Comparison of ENCODE assay signal across 27 cellular contexts in the genomic region with DNA sequence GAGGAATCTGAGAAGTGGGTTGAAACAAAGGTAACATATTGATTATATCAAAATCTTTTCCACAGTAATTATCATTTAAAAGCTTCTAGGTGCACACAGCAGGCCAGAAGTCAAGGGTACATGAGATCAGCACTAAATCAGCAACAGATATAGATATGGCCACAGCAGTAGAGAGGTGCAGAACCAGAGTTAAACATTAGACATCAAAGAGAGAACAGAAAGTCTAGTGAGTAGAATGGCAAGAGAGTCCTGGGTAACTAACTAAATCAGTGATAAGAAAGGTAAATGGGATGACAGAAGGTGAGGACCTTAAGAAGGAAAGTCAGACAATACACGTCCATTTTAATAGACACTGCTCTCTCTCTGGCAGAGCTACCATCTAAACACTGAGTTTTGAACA.
DNase-seq lines count a peak whose midpoint lies in the region; ATAC-seq and TF ChIP-seq lines count a peak whose summit lies in the region.
"Had no signal": no experiment of that assay in that cellular context is flagged by ENCODE, and none has a peak within 500 bp of the region (broad histone marks: within the 10 kb centered on the region; RNA-seq: fewer than 3 reads in every experiment).

No MANE protein-coding gene starts in this region.

- no peak overlapping the region for H3K4me2 ChIP-seq in IMR-90 (ENCODE audit: low read depth, low read length)
- H3K4me2 ChIP-seq: A549, GM23338 had no signal

- no CpG with 5 or more reads among the region's 1 CpG for WGBS in IMR-90 (ENCODE audit: extremely low coverage in 2 of 2, insufficient read length in 1 of 2), 2 experiments

- H4K5ac ChIP-seq in IMR-90 (ENCODE audit: low read depth, low read length) = no peak overlapping the region

- BruUV-seq in IMR-90 (replicated peaks; lab: Mats Ljungman, UMichigan) = no TSS peak
- no TSS peak for BruUV-seq in A673 (replicated peaks; lab: Mats Ljungman, UMichigan)

- H3K36me3 ChIP-seq in IMR-90 (ENCODE audit: control insufficient read depth, insufficient read depth, low read length) (no peaks in the 10 kb centered on the region), A673 (ENCODE audit: insufficient read depth, low read length, poor library complexity, severe bottlenecking) (no peaks in the 10 kb centered on the region)
- H3K36me3 ChIP-seq: BE2C, SJSA1 had no signal

- no peak overlapping the region for H2BK20ac ChIP-seq in IMR-90 (ENCODE audit: low read depth, low read length)

- no peak overlapping the region for H2AK9ac ChIP-seq in IMR-90 (replicated peaks; ENCODE audit: low read depth, low read length, poor library complexity)

- H2AFZ ChIP-seq in IMR-90 (replicated peaks; ENCODE audit: low read length, poor library complexity) = no peak overlapping the region
- H2AFZ ChIP-seq: GM23338 had no signal

- H4K8ac ChIP-seq in IMR-90 (ENCODE audit: low read depth in 2 of 2, low read length in 2 of 2) = no peak overlapping the region

- no peak overlapping the region for H3K4me3 ChIP-seq in IMR-90 (ENCODE audit: insufficient read depth, low read depth, low read length)
- H3K4me3 ChIP-seq in A673 (ENCODE audit: low read depth, low read length, poor library complexity, severe bottlenecking) = no peak overlapping the region
- H3K4me3 ChIP-seq: A549, GM23338, SJSA1 had no signal

- no peak overlapping the region for H3K4ac ChIP-seq in IMR-90 (ENCODE audit: low read depth, low read length)

- H2BK15ac ChIP-seq in IMR-90 (ENCODE audit: low read depth, low read length) = no peak overlapping the region

- no peak for TF ChIP-seq POLR2A in IMR-90 (IDR thresholded peaks at IDR 0.05; ENCODE audit: low read depth, low read length)

- H3K9me1 ChIP-seq in IMR-90 (ENCODE audit: insufficient read depth, low read length) = no peaks in the 10 kb centered on the region

- dilution Hi-C loops in IMR-90 (cut with HindIII; ENCODE audit: low sequenced_read_pairs, unreplicated experiment) = no loop called here

- no peak overlapping the region for H2BK120ac ChIP-seq in IMR-90 (ENCODE audit: low read depth, low read length)

- no peak overlapping the region for H2BK5ac ChIP-seq in IMR-90 (ENCODE audit: low read depth, low read length, poor library complexity, severe bottlenecking)

- TF ChIP-seq CTCF in IMR-90 (conservative IDR thresholded peaks at IDR 0.05; ENCODE audit: low read depth, low read length) (no peak), A673 (conservative IDR thresholded peaks at IDR 0.05; ENCODE audit: low read depth, low read length) (no peak)

- no peak overlapping the region for H2AK5ac ChIP-seq in IMR-90 (ENCODE audit: low read depth, low read length)

- no peak for TF ChIP-seq RAD21 in IMR-90 (IDR thresholded peaks at IDR 0.05; ENCODE audit: low read length)

- no peak overlapping the region for H3K56ac ChIP-seq in IMR-90 (ENCODE audit: extremely low read depth, insufficient read depth, low read length)

- H3K18ac ChIP-seq in IMR-90 (ENCODE audit: low read depth, low read length) = no peak overlapping the region

- CTCF ChIA-PET in IMR-90 (lab: Yijun Ruan, JAX) = no interaction called here
- CTCF ChIA-PET in A673 (lab: Charles Lee) = no interaction called here

- H3K14ac ChIP-seq in IMR-90 (replicated peaks; ENCODE audit: low read depth, low read length) = 0 out of 2 replicates have a peak overlapping the region, but pooled peaks have one; percentile 61

- no peaks in the 10 kb centered on the region for H4K20me1 ChIP-seq in IMR-90 (ENCODE audit: insufficient read depth, low read length)

- no peak overlapping the region for H3K23ac ChIP-seq in IMR-90 (ENCODE audit: low read depth, low read length)

- no peaks in the 10 kb centered on the region for H3K79me1 ChIP-seq in IMR-90 (ENCODE audit: low read depth in 1 of 2, low read length in 2 of 2)

- H3K27me3 ChIP-seq in IMR-90 (ENCODE audit: control insufficient read depth, insufficient read depth, low read length) (no peaks in the 10 kb centered on the region), A673 (replicated peaks; ENCODE audit: insufficient read depth, low read depth, low read length, poor library complexity) (peaks cover 22% of the 10 kb centered on the region)
- H3K27me3 ChIP-seq: BE2C, SJSA1 had no signal

- no peak overlapping the region for H4K91ac ChIP-seq in IMR-90 (ENCODE audit: insufficient read depth, low read depth, low read length)

- H3K9me3 ChIP-seq in IMR-90 (ENCODE audit: control insufficient read depth, insufficient read depth, low read length) (no peaks in the 10 kb centered on the region), A673 (ENCODE audit: low read depth, low read length, poor library complexity, severe bottlenecking) (no peaks in the 10 kb centered on the region)
- H3K9me3 ChIP-seq: A549, BE2C, SJSA1 had no signal

- DNase-seq in IMR-90 (no peak), putamen (ENCODE audit: low spot score) (no peak), GDM1 (lab: John Stamatoyannopoulos, UW) (no peak), NCI-H82 treated with DMSO at 0.1 percent for 48 hours (lab: John Stamatoyannopoulos, UW; ENCODE audit: unreplicated experiment) (no peak), A673 (ENCODE audit: low spot score) (no peak)
- DNase-seq: BE2C; Calu3; CD8-positive, alpha-beta memory T cell; DMS79 treated with DMSO at 0.1 percent for 48 hours; H9; KBM-7; MV-4-11; NCI-H1105; NCI-H1436 treated with DMSO at 0.1 percent for 48 hours; NCI-H1930; NCI-H2107; NCI-H524; NCI-H748 treated with DMSO at 0.1 percent for 48 hours; NK-92 treated with Interleukin-12 subunit alpha and Interleukin-12 subunit beta, amount 100 ng/mL, for 24 hours; PC-3; Right ventricle myocardium superior; T-helper 2 cell had no signal

- intact Hi-C loops in IMR-90 (cut with micrococcal nuclease) = no loop called here
- intact Hi-C loops in A673 (cut with micrococcal nuclease; ENCODE audit: unreplicated experiment) = no loop called here

- ATAC-seq in GM18861 (IDR thresholded peaks at IDR 0.05; ENCODE audit: unreplicated experiment) (peak; percentile 54), HG03025 (IDR thresholded peaks at IDR 0.05; ENCODE audit: low FRiP score, unreplicated experiment) (peak; percentile 57), IMR-90 (ENCODE audit: low read depth) (no peak)
- ATAC-seq: A549, GM23338, PC-3 had no signal

- in situ Hi-C loops in IMR-90 (cut with MboI; ENCODE audit: low sequenced_read_pairs) = no loop called here

- POLR2A ChIA-PET in IMR-90 (lab: Charles Lee; ENCODE audit: unreplicated experiment) = no interaction called here
- POLR2A ChIA-PET in A673 (lab: Charles Lee; ENCODE audit: low non-redundant PET) = interaction anchor here (0.7 kb wide), 1 partner anchor 22 kb away, joined by 16 read pairs; no protein-coding TSS in a partner anchor

- H3K9ac ChIP-seq in IMR-90 (ENCODE audit: low read depth, low read length) = no peak overlapping the region

- H3K27ac ChIP-seq in IMR-90 (ENCODE audit: insufficient read depth, low read length) (no peak overlapping the region), A673 (ENCODE audit: low read depth, low read length, poor library complexity, severe bottlenecking) (no peak overlapping the region)
- H3K27ac ChIP-seq: A549, SJSA1 had no signal

- H3K4me1 ChIP-seq in IMR-90 (ENCODE audit: control insufficient read depth, insufficient read depth, low read length) (no peaks in the 10 kb centered on the region), A673 (ENCODE audit: insufficient read depth, low read length, poor library complexity, severe bottlenecking) (no peaks in the 10 kb centered on the region)
- H3K4me1 ChIP-seq: A549, SJSA1 had no signal

TF ChIP-seq in IMR-90, 13 proteins besides CTCF, POLR2A, EP300 and RAD21:
- TF ChIP-seq, protein P1, sequence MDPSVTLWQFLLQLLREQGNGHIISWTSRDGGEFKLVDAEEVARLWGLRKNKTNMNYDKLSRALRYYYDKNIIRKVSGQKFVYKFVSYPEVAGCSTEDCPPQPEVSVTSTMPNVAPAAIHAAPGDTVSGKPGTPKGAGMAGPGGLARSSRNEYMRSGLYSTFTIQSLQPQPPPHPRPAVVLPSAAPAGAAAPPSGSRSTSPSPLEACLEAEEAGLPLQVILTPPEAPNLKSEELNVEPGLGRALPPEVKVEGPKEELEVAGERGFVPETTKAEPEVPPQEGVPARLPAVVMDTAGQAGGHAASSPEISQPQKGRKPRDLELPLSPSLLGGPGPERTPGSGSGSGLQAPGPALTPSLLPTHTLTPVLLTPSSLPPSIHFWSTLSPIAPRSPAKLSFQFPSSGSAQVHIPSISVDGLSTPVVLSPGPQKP (IDR thresholded peaks at IDR 0.05; ENCODE audit: borderline replicate concordance, low read depth, low read length) = no peak
- TF ChIP-seq FOS (IDR thresholded peaks at IDR 0.05; ENCODE audit: low read depth, low read length) (no peak), NFE2L2 (IDR thresholded peaks at IDR 0.05; ENCODE audit: low read depth, low read length) (no peak), CHD1 (IDR thresholded peaks at IDR 0.05; ENCODE audit: low read depth, low read length) (no peak), RFX5 (IDR thresholded peaks at IDR 0.05; ENCODE audit: low read depth, low read length) (no peak), BHLHE40 (IDR thresholded peaks at IDR 0.05; ENCODE audit: low read depth, low read length) (no peak), MAFK (IDR thresholded peaks at IDR 0.05; ENCODE audit: low read depth, low read length) (no peak)
- TF ChIP-seq, protein P2, sequence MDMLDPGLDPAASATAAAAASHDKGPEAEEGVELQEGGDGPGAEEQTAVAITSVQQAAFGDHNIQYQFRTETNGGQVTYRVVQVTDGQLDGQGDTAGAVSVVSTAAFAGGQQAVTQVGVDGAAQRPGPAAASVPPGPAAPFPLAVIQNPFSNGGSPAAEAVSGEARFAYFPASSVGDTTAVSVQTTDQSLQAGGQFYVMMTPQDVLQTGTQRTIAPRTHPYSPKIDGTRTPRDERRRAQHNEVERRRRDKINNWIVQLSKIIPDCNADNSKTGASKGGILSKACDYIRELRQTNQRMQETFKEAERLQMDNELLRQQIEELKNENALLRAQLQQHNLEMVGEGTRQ (IDR thresholded peaks at IDR 0.05; ENCODE audit: low read depth, low read length) = no peak
